25 cellular contexts compared by ENCODE assay signal in the genomic region with DNA sequence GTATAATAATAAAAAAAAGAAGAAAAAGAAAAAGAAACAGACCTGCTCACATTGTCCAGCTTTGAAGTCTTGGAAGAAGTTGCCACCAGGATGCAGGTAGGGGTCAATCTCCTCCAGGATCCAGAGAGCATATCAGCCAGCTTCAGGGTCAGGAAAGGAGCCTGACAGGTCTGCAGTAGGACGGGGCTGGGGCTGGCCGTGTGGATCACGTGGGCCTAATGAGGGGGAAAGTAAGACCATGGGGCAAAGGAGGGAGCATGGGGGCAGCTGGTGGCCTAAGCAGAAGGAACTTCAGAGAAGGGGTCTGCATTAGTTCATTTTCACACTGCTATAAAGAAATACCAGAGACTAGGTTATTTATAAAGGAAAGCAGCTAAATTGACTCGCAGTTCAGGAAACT.
"Had no signal": no experiment of that assay in that cellular context is flagged by ENCODE, and none has a peak within 500 bp of the region (broad histone marks: within the 10 kb centered on the region; RNA-seq: fewer than 3 reads in every experiment).

No MANE protein-coding gene starts in this region.

- H3K27me3 Mint-ChIP-seq: memory B cell had no signal

- H3K4me1 Mint-ChIP-seq: endodermal cell, nephron progenitor cell had no signal

- H3K9me3 ChIP-seq: pancreas, testis had no signal

- H3K36me3 ChIP-seq: esophagus muscularis mucosa, heart right ventricle, pancreas, tibial artery had no signal

- H3K27ac Mint-ChIP-seq: endodermal cell, memory B cell, naive B cell, nephron progenitor cell, type B pancreatic cell had no signal

- ATAC-seq: pancreas, sciatic nerve had no signal

- H3K4me1 ChIP-seq: esophagus muscularis mucosa, pancreas, testis, tibial artery had no signal

- H3K27ac ChIP-seq: dorsolateral prefrontal cortex, esophagus muscularis mucosa, pancreas, testis, tibial artery had no signal

- H3K4me3 ChIP-seq: dorsolateral prefrontal cortex, esophagus muscularis mucosa, heart right ventricle, lung, pancreas, smooth muscle cell, testis, tibial artery had no signal

- H3K9me3 Mint-ChIP-seq: type B pancreatic cell had no signal

- DNase-seq: dorsolateral prefrontal cortex; effector CD4-positive, alpha-beta T cell; endodermal cell; foreskin melanocyte; glutamatergic neuron; heart right ventricle; hippocampal formation; naive B cell; nephron progenitor cell; retina; stimulated activated CD4-positive, alpha-beta T cell treated with anti-CD3 and anti-CD28 coated beads, Interleukin-12 subunit alpha, Interleukin-12 subunit beta, amount 100 ng/mL, for 4 hours; stimulated activated CD4-positive, alpha-beta T cell treated with anti-CD3 and anti-CD28 coated beads, Interleukin-1b, Interleukin-23, amount 100 ng/mL, for 48 hours; stimulated activated CD4-positive, alpha-beta T cell treated with anti-CD3 and anti-CD28 coated beads, Interleukin-4, amount 100 ng/mL, for 1 hour; stimulated activated CD8-positive, alpha-beta memory T cell treated with anti-CD3 and anti-CD28 coated beads, Interleukin-4, amount 100 ng/mL, for 48 hours; stimulated activated naive CD4-positive, alpha-beta T cell treated with Interleukin-2 at 50 U/mL for 16 hours; substantia nigra; testis; tibial artery had no signal

- H3K36me3 Mint-ChIP-seq: type B pancreatic cell had no signal

- H3K27me3 ChIP-seq: dorsolateral prefrontal cortex, esophagus muscularis mucosa, heart right ventricle, pancreas, testis, tibial artery had no signal

- H3K4me3 Mint-ChIP-seq: endodermal cell, memory B cell, nephron progenitor cell, type B pancreatic cell had no signal

- H3K4me2 ChIP-seq: smooth muscle cell had no signal
